In the genomic region with DNA sequence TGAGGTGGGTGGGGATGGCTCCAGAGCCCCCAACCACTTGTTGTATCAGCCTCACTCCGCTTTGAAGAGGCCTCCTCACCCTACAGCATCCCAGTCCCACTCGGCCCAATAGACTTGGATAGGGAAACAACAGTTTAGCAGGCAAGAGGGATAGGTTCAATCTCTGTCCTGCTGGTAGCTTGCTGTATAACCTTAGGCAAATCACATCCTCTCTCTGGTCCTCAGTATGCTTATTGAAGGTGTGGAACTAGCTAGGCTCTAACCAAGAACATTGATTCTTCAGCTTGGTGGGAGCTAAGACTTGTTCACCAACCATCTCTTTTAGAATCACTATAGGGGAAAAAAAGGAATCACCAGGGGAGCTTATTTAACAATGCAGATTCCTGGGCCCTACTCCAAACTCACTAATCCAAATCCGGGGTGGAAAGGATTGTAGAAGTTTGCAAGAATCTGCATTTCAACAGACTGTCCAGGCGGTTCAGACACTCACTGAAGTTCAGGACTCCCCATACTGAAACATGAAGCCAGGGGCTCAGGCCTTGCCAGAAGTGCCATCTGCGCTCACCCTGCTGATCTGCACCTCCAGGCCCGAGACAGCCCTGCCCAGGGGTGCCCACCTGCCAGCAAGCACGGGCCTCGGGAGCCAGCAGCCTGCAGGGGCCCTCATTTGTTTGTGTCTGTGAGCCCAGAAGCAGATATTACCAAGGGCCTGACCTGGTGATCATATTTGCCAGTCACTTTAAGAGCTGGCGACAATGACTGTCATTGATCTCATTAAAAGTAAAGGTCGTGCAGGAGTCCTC, we compare ENCODE assay signal across 21 cellular contexts.
DNase-seq lines count a peak whose midpoint lies in the region; ATAC-seq, FAIRE-seq and TF ChIP-seq lines count a peak whose summit lies in the region.
"Had no signal": no experiment of that assay in that cellular context is flagged by ENCODE, and none has a peak within 500 bp of the region (broad histone marks: within the 10 kb centered on the region; RNA-seq: fewer than 3 reads in every experiment).

No MANE protein-coding gene starts in this region.

- no peak for TF ChIP-seq RAD21 in K562 (CRISPR knock-in tag; conservative IDR thresholded peaks at IDR 0.05 in 1 of 2, IDR thresholded peaks at IDR 0.05 in 1 of 2)

- TF ChIP-seq POLR2A in K562 (conservative IDR thresholded peaks at IDR 0.05) = no peak

- no peak overlapping the region for H3K27ac Mint-ChIP-seq in progenitor cell of endocrine pancreas
- H3K27ac Mint-ChIP-seq: CD4-positive, CD25-positive, alpha-beta regulatory T cell had no signal

- H3K4me1 ChIP-seq in K562 (replicated peaks in 1 of 2; ENCODE audit: control insufficient read depth in 2 of 2, insufficient read depth in 2 of 2, low read length in 2 of 2) (peaks cover 40 to 59% of the 10 kb centered on the region in 2 experiments), pancreas (no peaks in the 10 kb centered on the region)
- H3K4me1 ChIP-seq: Caco-2 had no signal

- no peaks in the 10 kb centered on the region for H3K9me1 ChIP-seq in K562 (ENCODE audit: control insufficient read depth, insufficient read depth, low read length)

- H3K4me3 ChIP-seq in K562 = no peak overlapping the region
- no peak overlapping the region for H3K4me3 ChIP-seq in pancreas
- H3K4me3 ChIP-seq: GM12878 had no signal

- no peak for FAIRE-seq in K562 (lab: Jason Lieb, UNC)
- FAIRE-seq in pancreas (lab: Jason Lieb, UNC) = no peak
- FAIRE-seq: GM12878 had no signal

- H3K36me3 ChIP-seq in K562 (ENCODE audit: control insufficient read depth, insufficient read depth, low read length) (no peaks in the 10 kb centered on the region; the same call in 1 of the 3 replicates), pancreas (no peaks in the 10 kb centered on the region)
- H3K36me3 ChIP-seq: BE2C had no signal

- peak; percentile 40 for DNase-seq in NCI-H2171 treated with DMSO at 0.1 percent for 48 hours (lab: John Stamatoyannopoulos, UW)
- no peak for DNase-seq in NCI-H2171 (lab: John Stamatoyannopoulos, UW)
- peak; percentile 1 for DNase-seq in NCI-H446 treated with DMSO at 0.1 percent for 48 hours (lab: John Stamatoyannopoulos, UW)
- DNase-seq in K562 (ENCODE audit: extremely low read depth in 1 of 4, low spot score in 3 of 4) = no peak
- DNase-seq in progenitor cell of endocrine pancreas (ENCODE audit: low spot score, unreplicated experiment) = no peak
- no peak for DNase-seq in pancreas
- DNase-seq: BE2C; Caco-2; CD4-positive, CD25-positive, alpha-beta regulatory T cell; GOT3; NCI-H1105; NCI-H1694 treated with DMSO at 0.1 percent for 48 hours; NCI-H2107; NCI-H226; NCI-H526; RPMI8226; SHP77 treated with DMSO at 0.1 percent for 48 hours; T-helper 1 cell had no signal

- ATAC-seq in K562 = no peak
- no peak for ATAC-seq in GM19452 (IDR thresholded peaks at IDR 0.05; ENCODE audit: unreplicated experiment)
- no peak for ATAC-seq in pancreas
- ATAC-seq in HG02678 (IDR thresholded peaks at IDR 0.05; ENCODE audit: unreplicated experiment) = no peak
- ATAC-seq: GM12878 had no signal

- 75% methylated on average over 10 of the region's 10 CpGs for WGBS in K562 (ENCODE audit: insufficient coverage, low coverage, missing lambda C conversion rate)
- WGBS in pancreas, 2 donors = 76 to 80% methylated on average over 10 of the region's 10 CpGs

- intact Hi-C loops in K562 (cut with micrococcal nuclease) (no loop called here), pancreas (cut with DNase I) (no loop called here)

- in situ Hi-C loops in K562 (cut with MboI) = no loop called here

- POLR2A ChIA-PET in K562 (lab: Yijun Ruan, JAX) = interaction anchor here (0.7 to 4.0 kb wide), 5 partner anchors 10 to 93 kb away, joined by 3 to 18 read pairs (median 7); no protein-coding TSS in a partner anchor

- H3K4me3 Mint-ChIP-seq in progenitor cell of endocrine pancreas (ENCODE audit: low read depth) = peak overlapping the region; percentile 42
- H3K4me3 Mint-ChIP-seq: CD4-positive, CD25-positive, alpha-beta regulatory T cell had no signal

- H3K4me1 Mint-ChIP-seq in progenitor cell of endocrine pancreas (ENCODE audit: low read depth) = peaks cover 42% of the 10 kb centered on the region

- H3K4me2 ChIP-seq in K562 (ENCODE audit: insufficient read depth, low read length) = no peak overlapping the region

- no peaks in the 10 kb centered on the region for H4K20me1 ChIP-seq in K562 (replicated peaks; ENCODE audit: control insufficient read depth, insufficient read depth, low read length)

- no peaks in the 10 kb centered on the region for H3K9me3 Mint-ChIP-seq in progenitor cell of endocrine pancreas (ENCODE audit: low read depth)
- H3K9me3 Mint-ChIP-seq: CD4-positive, CD25-positive, alpha-beta regulatory T cell had no signal

- TF ChIP-seq EP300 in K562 (IDR thresholded peaks at IDR 0.05; ENCODE audit: low read length) = no peak

- H3K9me3 ChIP-seq in K562 (replicated peaks; ENCODE audit: control insufficient read depth, insufficient read depth, low read depth, low read length) (no peaks in the 10 kb centered on the region), pancreas (no peaks in the 10 kb centered on the region)
- H3K9me3 ChIP-seq: BE2C, Caco-2 had no signal

- no peaks in the 10 kb centered on the region for H3K79me2 ChIP-seq in K562 (ENCODE audit: control insufficient read depth, insufficient read depth, low read length)

- CTCF ChIA-PET in K562 (lab: Yijun Ruan, JAX; ENCODE audit: low intra/inter-chr PET ratio) = no interaction called here

- H3K27ac ChIP-seq in K562 (ENCODE audit: extremely low read depth, low read depth, low read length) = peak overlapping the region; percentile 88
- no peak overlapping the region for H3K27ac ChIP-seq in pancreas

- peak overlapping the region; percentile 65; the same call in 1 of the 2 replicates for H2AFZ ChIP-seq in K562 (ENCODE audit: low read depth, low read length)

- H3K27me3 ChIP-seq in K562 (ENCODE audit: control insufficient read depth in 2 of 2, insufficient read depth in 2 of 2, low read length in 2 of 2) (no peaks in the 10 kb centered on the region), pancreas (no peaks in the 10 kb centered on the region)
- H3K27me3 ChIP-seq: BE2C had no signal

- TF ChIP-seq CTCF in K562 (IDR thresholded peaks at IDR 0.05 in 2 of 3, conservative IDR thresholded peaks at IDR 0.05 in 1 of 3; ENCODE audit: insufficient read depth in 2 of 3, low read depth in 1 of 3, low read length in 3 of 3) = no peak
- no peak for TF ChIP-seq CTCF in progenitor cell of endocrine pancreas (IDR thresholded peaks at IDR 0.05; ENCODE audit: unreplicated experiment)
- TF ChIP-seq CTCF in pancreas (IDR thresholded peaks at IDR 0.05) = no peak

- H3K27me3 Mint-ChIP-seq in progenitor cell of endocrine pancreas = no peaks in the 10 kb centered on the region
- H3K27me3 Mint-ChIP-seq: CD4-positive, CD25-positive, alpha-beta regulatory T cell had no signal

- peak overlapping the region; percentile 49 to 63; a peak in 2 of 4 replicates for H3K9ac ChIP-seq in K562 (ENCODE audit: insufficient read depth in 1 of 2, low read depth in 2 of 2, low read length in 2 of 2)

- no TSS peak for BruUV-seq in K562 (replicated peaks; lab: Mats Ljungman, UMichigan)

- no peaks in the 10 kb centered on the region for H3K36me3 Mint-ChIP-seq in progenitor cell of endocrine pancreas (ENCODE audit: insufficient read depth)

TF ChIP-seq in K562, 482 proteins besides CTCF, POLR2A, EP300 and RAD21:
- no peak for TF ChIP-seq SREBF1 (IDR thresholded peaks at IDR 0.05; ENCODE audit: borderline replicate concordance, low read depth, low read length)
- no peak for TF ChIP-seq PHB2 (IDR thresholded peaks at IDR 0.05; ENCODE audit: low read depth)
- no peak for TF ChIP-seq ARID1B (IDR thresholded peaks at IDR 0.05)

Comparison
In these comparisons a context has a peak if more than half of its experiments do, and no peak if none do; other contexts are left out.
1. DNase-seq: peak in NCI-H2171 treated with DMSO at 0.1 percent for 48 hours (single experiment) and NCI-H446 treated with DMSO at 0.1 percent for 48 hours (single experiment); none in NCI-H2171 (single experiment), K562 (0 of 4), progenitor cell of endocrine pancreas (single experiment) and pancreas (0 of 6).